8 cellular contexts compared by ENCODE assay signal in the genomic region with DNA sequence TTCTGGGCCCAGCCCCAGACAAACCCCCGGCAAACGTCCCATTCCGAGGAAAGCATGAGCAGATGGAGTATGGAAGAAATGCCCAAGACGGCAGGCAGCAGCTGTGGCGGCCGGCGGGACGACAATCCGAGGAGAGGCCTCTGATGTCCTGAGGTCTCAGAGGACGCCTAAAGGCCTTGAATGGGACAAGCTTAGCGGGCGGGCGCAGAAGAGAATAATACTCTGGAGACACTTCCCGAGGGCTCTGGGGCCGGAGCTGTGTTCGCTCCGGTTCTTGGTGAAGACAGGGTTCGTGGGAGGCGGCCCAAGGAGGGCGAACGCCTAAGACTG. TPM values are rescaled to one million over a fixed set of nuclear protein-coding genes. Genes with fewer than 3 reads are reported as not detected.
A peak's percentile ranks its signal among the peaks of the same experiment; 100 is the strongest.
DNase-seq lines count a peak whose midpoint lies in the region; ATAC-seq and TF ChIP-seq lines count a peak whose summit lies in the region.

No MANE protein-coding gene starts in this region.

- ATAC-seq in RWPE2 (ENCODE audit: low read depth) (no peak; the same call in 2 of the 3 replicates), GM21526 (IDR thresholded peaks at IDR 0.05; ENCODE audit: low FRiP score, unreplicated experiment) (no peak), GM21367 (IDR thresholded peaks at IDR 0.05; ENCODE audit: unreplicated experiment) (no peak), HG02885 (IDR thresholded peaks at IDR 0.05; ENCODE audit: poor library complexity, unreplicated experiment) (no peak)

- H3K9me3 ChIP-seq in DOHH2 (ENCODE audit: control insufficient read depth, insufficient read depth, low read length) (no peaks in the 10 kb centered on the region), RWPE2 (ENCODE audit: severe bottlenecking) (no peaks in the 10 kb centered on the region), esophagus (ENCODE audit: control insufficient read depth in 2 of 2, insufficient read depth in 1 of 2, low read depth in 1 of 2, low read length in 1 of 2) (no peaks in the 10 kb centered on the region), parathyroid adenoma (ENCODE audit: control insufficient read depth, low read length) (no peaks in the 10 kb centered on the region)

- H3K36me3 ChIP-seq in DOHH2 (ENCODE audit: control insufficient read depth, low read length) = peaks cover 80% of the 10 kb centered on the region
- H3K36me3 ChIP-seq in RWPE2 (ENCODE audit: low read depth) = peaks cover 46% of the 10 kb centered on the region
- H3K36me3 ChIP-seq in esophagus (ENCODE audit: control insufficient read depth in 2 of 2, insufficient read depth in 2 of 2, low read length in 1 of 2) = peaks cover 8 to 25% of the 10 kb centered on the region in 2 donors
- H3K36me3 ChIP-seq in parathyroid adenoma (ENCODE audit: control insufficient read depth, insufficient read depth, low read length) = no peaks in the 10 kb centered on the region

- TF ChIP-seq CTCF in DOHH2 (IDR thresholded peaks at IDR 0.05; ENCODE audit: low read depth, low read length, poor library complexity, severe bottlenecking) = no peak
- TF ChIP-seq CTCF in RWPE2 (IDR thresholded peaks at IDR 0.05; ENCODE audit: poor library complexity, severe bottlenecking) = no peak
- no peak for TF ChIP-seq CTCF in parathyroid adenoma (IDR thresholded peaks at IDR 0.05)

- no peaks in the 10 kb centered on the region for H3K9me2 ChIP-seq in DOHH2 (replicated peaks; ENCODE audit: control insufficient read depth, low read length)

- peak overlapping the region; percentile 74 for H3K9ac ChIP-seq in parathyroid adenoma

- peak overlapping the region; percentile 100 for H2AFZ ChIP-seq in parathyroid adenoma

- 7 to 8% methylated on average over 21 of the region's 21 CpGs for WGBS in esophagus, 2 donors

- H3K4me1 ChIP-seq in DOHH2 (ENCODE audit: control insufficient read depth, low read length) (peaks cover 31% of the 10 kb centered on the region), RWPE2 (ENCODE audit: insufficient read depth, poor library complexity, severe bottlenecking) (no peaks in the 10 kb centered on the region), esophagus (ENCODE audit: control insufficient read depth in 2 of 2, insufficient read depth in 2 of 2, low read length in 1 of 2) (peaks cover 2 to 11% of the 10 kb centered on the region in 2 donors), parathyroid adenoma (peaks cover 10% of the 10 kb centered on the region)

- peak overlapping the region; percentile 83 for H3K4me2 ChIP-seq in DOHH2 (ENCODE audit: low read length)
- H3K4me2 ChIP-seq in parathyroid adenoma (ENCODE audit: low read length) = peak overlapping the region; percentile 100

- H3K79me2 ChIP-seq in DOHH2 (ENCODE audit: control insufficient read depth, low read length) (peaks cover 25% of the 10 kb centered on the region), parathyroid adenoma (no peaks in the 10 kb centered on the region)

- H3K4me3 ChIP-seq in DOHH2 (ENCODE audit: low read length) (peak overlapping the region; percentile 91), RWPE2 (ENCODE audit: severe bottlenecking) (peak overlapping the region; percentile 42), esophagus (ENCODE audit: low read depth in 1 of 2, low read length in 2 of 2) (peak overlapping the region; percentile 58 to 61), parathyroid adenoma (ENCODE audit: low read depth, low read length) (peak overlapping the region; percentile 85)

- H3K27me3 ChIP-seq in DOHH2 (ENCODE audit: control insufficient read depth, low read length) (no peaks in the 10 kb centered on the region), RWPE2 (ENCODE audit: insufficient read depth, poor library complexity, severe bottlenecking) (no peaks in the 10 kb centered on the region), esophagus (ENCODE audit: control insufficient read depth in 1 of 2, insufficient read depth in 2 of 2, low read length in 2 of 2) (no peaks in the 10 kb centered on the region), parathyroid adenoma (ENCODE audit: control insufficient read depth, insufficient read depth, low read length) (no peaks in the 10 kb centered on the region)

- H4K20me1 ChIP-seq in DOHH2 (ENCODE audit: control insufficient read depth, insufficient read depth, low read depth, low read length) = no peaks in the 10 kb centered on the region

- DNase-seq in RWPE2 (ENCODE audit: low spot score) = no peak
- DNase-seq in AML-193 (lab: John Stamatoyannopoulos, UW) = no peak

- H3K27ac ChIP-seq in DOHH2 (ENCODE audit: low read depth, low read length) = peak overlapping the region; percentile 72
- H3K27ac ChIP-seq in RWPE2 (ENCODE audit: poor library complexity, severe bottlenecking) = peak overlapping the region; percentile 51
- peak overlapping the region; percentile 94 to 96 for H3K27ac ChIP-seq in esophagus (ENCODE audit: low read depth in 2 of 2, low read length in 1 of 2)
- H3K27ac ChIP-seq in parathyroid adenoma = peak overlapping the region; percentile 96

- peaks cover 20% of the 10 kb centered on the region for H3F3A ChIP-seq in DOHH2 (ENCODE audit: control insufficient read depth, insufficient read depth)

RNA-seq across cellular contexts. Expression of a gene that starts 0.5 kb away (rescaled TPM):
- polyA plus RNA-seq in esophagus = 1 to 10 TPM; 7.7 to 9.0 TPM

RNA-seq across cellular contexts. Expression of a gene that starts 17.8 kb away (rescaled TPM):
- polyA plus RNA-seq in esophagus = 1 to 10 TPM; 6.1 to 8.9 TPM

RNA-seq across cellular contexts. Expression of a gene that starts 20.4 kb away (rescaled TPM):
- polyA plus RNA-seq in esophagus = 1 to 10 TPM; 6.5 to 8.1 TPM

RNA-seq across cellular contexts. Expression of a gene that starts 43.0 kb away (rescaled TPM):
- polyA plus RNA-seq in esophagus = 10 to 100 TPM; 22.9 to 29.9 TPM

RNA-seq across cellular contexts. Expression of a gene that starts 43.6 kb away (rescaled TPM):
- polyA plus RNA-seq in esophagus = 100 to 1,000 TPM in 1 of 2 donors, 10 to 100 TPM in 1; 52.8 to 114 TPM
